ENCODE assay signal across 9 cellular contexts in the genomic region with DNA sequence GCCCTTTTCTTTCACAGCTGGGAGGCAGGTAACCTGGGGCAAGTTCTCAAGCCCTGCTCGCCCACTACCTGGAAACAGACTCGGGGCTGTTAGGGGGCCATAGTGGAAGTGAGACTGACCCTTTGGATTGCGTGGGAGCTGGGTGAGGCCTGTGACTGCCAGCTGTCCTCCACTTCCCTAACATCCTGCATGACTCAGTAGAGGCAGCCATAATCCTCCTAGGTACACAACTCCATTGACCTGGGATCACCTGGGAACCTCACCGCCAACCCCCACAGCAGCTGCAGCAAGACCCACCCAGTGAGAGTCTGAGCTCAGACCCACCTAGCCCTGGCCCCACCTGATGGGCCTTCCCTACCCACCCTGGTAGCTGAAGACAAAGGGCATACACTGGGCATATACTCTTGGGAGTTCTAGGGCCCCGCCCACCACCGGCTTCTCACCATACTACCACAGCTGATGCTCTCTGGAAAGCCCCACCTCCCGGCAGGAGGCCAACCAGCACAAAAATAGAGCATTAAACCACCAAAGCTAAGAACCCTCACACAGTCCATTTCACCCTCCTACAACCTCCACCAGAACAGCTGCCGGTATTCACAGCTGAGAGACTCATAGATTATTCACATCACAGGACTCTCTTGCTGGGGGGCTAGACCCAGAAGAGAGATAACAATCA.
DNase-seq lines count a peak whose midpoint lies in the region; ATAC-seq and TF ChIP-seq lines count a peak whose summit lies in the region.
"Had no signal": no experiment of that assay in that cellular context is flagged by ENCODE, and none has a peak within 500 bp of the region (broad histone marks: within the 10 kb centered on the region; RNA-seq: fewer than 3 reads in every experiment).

No MANE protein-coding gene starts in this region.

- no peaks in the 10 kb centered on the region for H3K36me3 ChIP-seq in WERI-Rb-1

- ATAC-seq in GM19452 (IDR thresholded peaks at IDR 0.05; ENCODE audit: unreplicated experiment), result peak; percentile 58
- ATAC-seq in HG03103 (IDR thresholded peaks at IDR 0.05; ENCODE audit: low read depth, unreplicated experiment), result peak; percentile 67
- no peak for ATAC-seq in T-cell (replicated peaks in 1 of 4)

- H3K4me3 Mint-ChIP-seq in T-cell, result no peak overlapping the region

- no peaks in the 10 kb centered on the region for H3K9me3 ChIP-seq in WERI-Rb-1 (ENCODE audit: severe bottlenecking)

- H3K36me3 Mint-ChIP-seq in T-cell, result no peaks in the 10 kb centered on the region

- no peak overlapping the region for H3K4me3 ChIP-seq in WERI-Rb-1 (ENCODE audit: low read depth, low read length)

- no peak for TF ChIP-seq CTCF in WERI-Rb-1 (IDR thresholded peaks at IDR 0.05; ENCODE audit: low read depth, low read length)

- CTCF ChIA-PET in T-cell (lab: Charles Lee), result no interaction called here

- peaks cover 34 to 49% of the 10 kb centered on the region in 2 donors for H3K27me3 Mint-ChIP-seq in T-cell

- H3K27ac Mint-ChIP-seq in T-cell, result no peak overlapping the region

- no peaks in the 10 kb centered on the region for H3K27me3 ChIP-seq in WERI-Rb-1 (ENCODE audit: insufficient read depth, low read depth, severe bottlenecking)

- no peaks in the 10 kb centered on the region for H3K4me1 Mint-ChIP-seq in T-cell

- POLR2A ChIA-PET in T-cell (lab: Charles Lee), result no interaction called here

- no peak overlapping the region for H3K27ac ChIP-seq in WERI-Rb-1

- DNase-seq in EH (ENCODE audit: low read depth) (peak; percentile 89), astrocyte of the hippocampus (ENCODE audit: low read depth, low spot score) (peak; percentile 29), T-cell (no peak), GF-D8 (lab: John Stamatoyannopoulos, UW) (no peak), WERI-Rb-1 (no peak), NCI-H524 treated with DMSO at 0.1 percent for 48 hours (lab: John Stamatoyannopoulos, UW) (no peak)
- DNase-seq: DND-41 had no signal

- H3K9me3 Mint-ChIP-seq in T-cell, result no peaks in the 10 kb centered on the region

Comparison
In these comparisons a context has a peak if more than half of its experiments do, and no peak if none do; other contexts are left out.
1. DNase-seq: peak in EH (single experiment) and astrocyte of the hippocampus (single experiment); none in T-cell (0 of 34), GF-D8 (single experiment), WERI-Rb-1 (single experiment) and NCI-H524 treated with DMSO at 0.1 percent for 48 hours (single experiment).
2. ATAC-seq: peak in GM19452 (single experiment) and HG03103 (single experiment); none in T-cell (0 of 4).